In the genomic region with DNA sequence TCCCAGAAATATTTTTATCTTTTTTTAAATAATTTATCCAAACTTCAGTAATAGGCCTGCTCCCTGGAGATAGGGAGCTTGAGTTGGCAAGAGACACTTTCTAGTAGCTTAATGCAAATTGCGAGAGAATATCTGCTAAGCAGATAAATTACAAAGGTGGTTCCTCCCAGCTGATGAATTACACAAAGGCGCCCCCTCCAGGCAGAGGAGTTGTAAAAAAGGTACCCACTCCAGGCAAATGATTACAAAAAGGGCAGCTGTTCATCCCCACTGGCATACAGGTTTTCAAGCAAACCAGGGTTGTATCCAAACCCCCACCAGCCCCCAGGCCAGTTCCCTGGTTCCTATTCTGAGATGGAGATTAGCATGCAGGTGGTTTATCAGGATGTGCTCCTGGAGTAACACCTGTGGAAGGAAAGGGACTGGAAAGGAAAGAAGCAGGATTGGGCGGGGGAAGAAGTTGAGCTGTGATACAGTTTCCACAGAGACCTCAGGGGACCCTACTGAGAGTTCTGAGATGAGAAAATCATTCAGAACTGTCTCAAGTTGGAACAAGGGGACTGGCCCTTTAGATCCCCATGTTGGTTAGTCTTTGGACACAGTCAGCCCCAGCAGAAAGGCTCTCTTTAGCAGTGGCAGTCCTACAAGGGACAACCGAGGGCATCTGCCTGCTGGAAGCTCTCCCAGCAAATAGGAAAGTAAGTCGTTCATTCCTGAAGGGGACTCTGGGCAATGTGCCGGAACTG, we compare ENCODE assay signal across 8 cellular contexts. TPM values are rescaled to one million over a fixed set of nuclear protein-coding genes. Genes with fewer than 3 reads are reported as not detected.
DNase-seq lines count a peak whose midpoint lies in the region; ATAC-seq and TF ChIP-seq lines count a peak whose summit lies in the region.

No MANE protein-coding gene starts in this region.

- H3K27ac ChIP-seq in PC-9 = no peak overlapping the region
- H3K27ac ChIP-seq in CD4-positive, alpha-beta memory T cell (ENCODE audit: low read depth, low read length) = no peak overlapping the region

- TF ChIP-seq CTCF in AG09309 (IDR thresholded peaks at IDR 0.05; ENCODE audit: control insufficient read depth, insufficient read depth, low read depth, low read length, missing control alignments) (peak; percentile 31), GM12872 (IDR thresholded peaks at IDR 0.05; ENCODE audit: insufficient read depth, low read depth, low read length) (peak; percentile 37; the same call in 2 of the 3 replicates), PC-9 (conservative IDR thresholded peaks at IDR 0.05) (peak; percentile 49; the same call in 1 of the 2 replicates)

- no peaks in the 10 kb centered on the region for H3K79me2 ChIP-seq in PC-9 (ENCODE audit: low read depth)

- peaks cover 4% of the 10 kb centered on the region for H3K4me1 Mint-ChIP-seq in T-helper 17 cell
- H3K4me1 Mint-ChIP-seq in CD4-positive, alpha-beta memory T cell = peaks cover 6 to 12% (median 9%) of the 10 kb centered on the region in 4 donors

- H3K9me2 ChIP-seq in PC-9 (ENCODE audit: insufficient read depth) = no peaks in the 10 kb centered on the region

- no peaks in the 10 kb centered on the region for H3K36me3 Mint-ChIP-seq in T-helper 17 cell (ENCODE audit: low read depth)
- no peaks in the 10 kb centered on the region for H3K36me3 Mint-ChIP-seq in CD4-positive, alpha-beta memory T cell

- no peaks in the 10 kb centered on the region for H3K4me1 ChIP-seq in PC-9 (replicated peaks; ENCODE audit: insufficient read depth)
- peaks cover 5% of the 10 kb centered on the region for H3K4me1 ChIP-seq in CD4-positive, alpha-beta memory T cell (ENCODE audit: insufficient read depth, low read length)

- H3K4me3 Mint-ChIP-seq in T-helper 17 cell = no peak overlapping the region
- no peak overlapping the region for H3K4me3 Mint-ChIP-seq in CD4-positive, alpha-beta memory T cell

- no peak for ATAC-seq in HG02973 (IDR thresholded peaks at IDR 0.05; ENCODE audit: unreplicated experiment)
- ATAC-seq in T-helper 17 cell = no peak

- no peaks in the 10 kb centered on the region for H3K36me3 ChIP-seq in PC-9 (ENCODE audit: low read depth)
- H3K36me3 ChIP-seq in CD4-positive, alpha-beta memory T cell (ENCODE audit: insufficient read depth, low read length) = no peaks in the 10 kb centered on the region

- CTCF ChIA-PET in PC-9 (lab: Charles Lee) = no interaction called here
- CTCF ChIA-PET in CD4-positive, alpha-beta memory T cell (lab: Charles Lee; ENCODE audit: partially characterized antibody) = interaction anchor here (0.5 to 3.6 kb wide), 10 partner anchors 9 to 184 kb away, joined by 3 to 23 read pairs (median 4); a partner anchor contains a TSS

- BruUV-seq in PC-9 (replicated peaks; lab: Mats Ljungman, UMichigan) = no TSS peak

- H3K9me3 Mint-ChIP-seq in CD4-positive, alpha-beta memory T cell = peaks cover 0 to 7% (median 0%) of the 10 kb centered on the region in 8 donors

- POLR2A ChIA-PET in PC-9 (lab: Charles Lee; ENCODE audit: unreplicated experiment) = no interaction called here
- POLR2A ChIA-PET in CD4-positive, alpha-beta memory T cell (lab: Charles Lee; ENCODE audit: partially characterized antibody) = no interaction called here

- DNase-seq in AG09309 (ENCODE audit: low read depth) (no peak), PC-9 (no peak), germinal center (ENCODE audit: low spot score) (peak; percentile 14), T-helper 17 cell (no peak)
- no peak for DNase-seq in activated CD4-positive, CD25-positive, alpha-beta regulatory T cell (lab: John Stamatoyannopoulos, UW)
- no peak for DNase-seq in CD4-positive, alpha-beta memory T cell

- H3K27ac Mint-ChIP-seq in T-helper 17 cell = no peak overlapping the region
- H3K27ac Mint-ChIP-seq in CD4-positive, alpha-beta memory T cell = no peak overlapping the region

- H4K20me1 ChIP-seq in PC-9 (ENCODE audit: insufficient read depth) = no peaks in the 10 kb centered on the region

- intact Hi-C loops in PC-9 (cut with micrococcal nuclease; ENCODE audit: unreplicated experiment) = no loop called here
- intact Hi-C loops in CD4-positive, alpha-beta memory T cell (cut with micrococcal nuclease) = no loop called here

- H2AFZ ChIP-seq in PC-9 = no peak overlapping the region

- H3K27me3 Mint-ChIP-seq in T-helper 17 cell = peaks cover 30% of the 10 kb centered on the region
- H3K27me3 Mint-ChIP-seq in CD4-positive, alpha-beta memory T cell = peaks cover 0 to 3% of the 10 kb centered on the region in 2 donors

- no peaks in the 10 kb centered on the region for H3K9me3 ChIP-seq in PC-9 (ENCODE audit: insufficient read depth, low read depth)
- no peaks in the 10 kb centered on the region for H3K9me3 ChIP-seq in T-helper 17 cell (ENCODE audit: control insufficient read depth, low read length, poor library complexity, severe bottlenecking)
- no peaks in the 10 kb centered on the region for H3K9me3 ChIP-seq in CD4-positive, alpha-beta memory T cell (ENCODE audit: control insufficient read depth in 1 of 2, low read length in 2 of 2)

- H3F3A ChIP-seq in PC-9 (ENCODE audit: insufficient read depth, low read depth) = no peaks in the 10 kb centered on the region

- H3K4me2 ChIP-seq in PC-9 = no peak overlapping the region

- H3K4me3 ChIP-seq in AG09309 (ENCODE audit: control insufficient read depth, low read depth, low read length) (no peak overlapping the region), PC-9 (no peak overlapping the region)
- no peak overlapping the region for H3K4me3 ChIP-seq in CD4-positive, alpha-beta memory T cell (ENCODE audit: low read length in 2 of 2)

- H3K27me3 ChIP-seq in PC-9 (ENCODE audit: insufficient read depth, low read depth) = peaks cover 17% of the 10 kb centered on the region; the same call in 1 of the 2 replicates
- H3K27me3 ChIP-seq in CD4-positive, alpha-beta memory T cell (ENCODE audit: insufficient read depth, low read length) = no peaks in the 10 kb centered on the region

RNA-seq across cellular contexts. Expression of a gene that starts 25.5 kb away (rescaled TPM):
- total RNA-seq in PC-9 (2021) (0.15 TPM in 1 of 2 replicates, not detected in the other), T-helper 17 cell (not detected)
- 1 to 10 TPM in 1 of 2 experiments, under 1 TPM in 1; 0.99 to 1.5 TPM for total RNA-seq in CD4-positive, alpha-beta memory T cell
- 1 to 10 TPM; 1.1 TPM for polyA plus RNA-seq in CD4-positive, alpha-beta memory T cell
